24 cellular contexts compared by ENCODE assay signal in genomic region chr2:128311216-128311754, GRCh38. TPM values are rescaled to one million over a fixed set of nuclear protein-coding genes. Genes with fewer than 3 reads are reported as not detected.
DNase-seq lines count a peak whose midpoint lies in the region; ATAC-seq, FAIRE-seq and TF ChIP-seq lines count a peak whose summit lies in the region.
"Had no signal": no experiment of that assay in that cellular context is flagged by ENCODE, and none has a peak within 500 bp of the region (broad histone marks: within the 10 kb centered on the region; RNA-seq: fewer than 3 reads in every experiment).

No MANE protein-coding gene starts in this region.

- no peak overlapping the region for H3K4me3 Mint-ChIP-seq in mesothelial cell of epicardium
- H3K4me3 Mint-ChIP-seq: stimulated activated naive CD8-positive, alpha-beta T cell treated with anti-CD3 and anti-CD28 coated beads, Interleukin-15, amount 100 ng/mL, for 72 hours; T-helper 2 cell treated with Interferon-gamma antibody and Interleukin-4, amounts not matched to agents 5 μg/mL and 100 μg/mL, for 36 hours; WTC11 had no signal

- H3K27me3 Mint-ChIP-seq in mesothelial cell of epicardium (ENCODE audit: low read depth) = no peaks in the 10 kb centered on the region
- H3K27me3 Mint-ChIP-seq: stimulated activated naive CD8-positive, alpha-beta T cell treated with anti-CD3 and anti-CD28 coated beads, Interleukin-15, amount 100 ng/mL, for 72 hours had no signal

- no peak for FAIRE-seq in GM12892 (lab: Jason Lieb, UNC)
- FAIRE-seq: HTR-8/SVneo had no signal

- no peak for TF ChIP-seq CTCF in adrenal gland (IDR thresholded peaks at IDR 0.05)
- TF ChIP-seq CTCF in mesothelial cell of epicardium (IDR thresholded peaks at IDR 0.05; ENCODE audit: unreplicated experiment) = no peak
- TF ChIP-seq CTCF in suprapubic skin (IDR thresholded peaks at IDR 0.05) = no peak

- DNase-seq in left ventricle myocardium superior (peak; percentile 10), left cardiac atrium (no peak), adrenal gland (peak in 1 of 7 donors; percentile 14), mesothelial cell of epicardium (ENCODE audit: low spot score in 2 of 2, unreplicated experiment in 2 of 2) (peak in 1 of 2 experiments; percentile 33), suprapubic skin (ENCODE audit: low spot score in 2 of 2) (peak; percentile 44 to 48), SIG-M5 treated with dmso at 0.1 percent for 504 hours (lab: John Stamatoyannopoulos, UW; ENCODE audit: unreplicated experiment) (no peak), GM12892 (ENCODE audit: insufficient read length) (no peak), mesenteric fat pad (ENCODE audit: low spot score) (no peak)
- DNase-seq: amygdala; central memory CD4-positive, alpha-beta T cell; effector CD4-positive, alpha-beta T cell; EL; GOT3; NCI-H1092 treated with DMSO at 0.1 percent for 48 hours; PC-9 had no signal

- TF ChIP-seq POLR2A in adrenal gland (IDR thresholded peaks at IDR 0.05) (no peak), suprapubic skin (IDR thresholded peaks at IDR 0.05) (no peak), GM12892 (IDR thresholded peaks at IDR 0.05; ENCODE audit: low read depth, low read length) (no peak)

- H3K4me3 ChIP-seq in adrenal gland (no peak overlapping the region), suprapubic skin (no peak overlapping the region)
- H3K4me3 ChIP-seq: esophagus muscularis mucosa, gastroesophageal sphincter, ovary, PC-9, SK-N-MC had no signal

- H3K9me3 Mint-ChIP-seq in mesothelial cell of epicardium = no peaks in the 10 kb centered on the region
- H3K9me3 Mint-ChIP-seq: stimulated activated naive CD8-positive, alpha-beta T cell treated with anti-CD3 and anti-CD28 coated beads, Interleukin-15, amount 100 ng/mL, for 72 hours; T-helper 2 cell treated with Interferon-gamma antibody and Interleukin-4, amounts not matched to agents 5 μg/mL and 100 μg/mL, for 36 hours; WTC11 had no signal

- intact Hi-C loops in left ventricle myocardium superior (cut with micrococcal nuclease) (no loop called here), left cardiac atrium (cut with DNase I) (loop anchor here in 1 of 2 donors (10.0 kb wide), 1 partner anchor 136 kb away; no protein-coding TSS in a partner anchor), adrenal gland (cut with DNase I) (loop anchor here (10.0 kb wide), 2 partner anchors 126 to 424 kb away; no protein-coding TSS in a partner anchor)

- H3K36me3 Mint-ChIP-seq in mesothelial cell of epicardium = peaks cover 6% of the 10 kb centered on the region

- 89 to 95% (median 94%) methylated on average over 3 to 7 of the region's 7 CpGs for WGBS in adrenal gland, 4 donors
- WGBS in suprapubic skin = 89% methylated on average over 7 of the region's 7 CpGs

- ATAC-seq in left ventricle myocardium superior (no peak), left cardiac atrium (no peak)
- ATAC-seq: gastroesophageal sphincter; sciatic nerve; stimulated activated naive CD8-positive, alpha-beta T cell treated with anti-CD3 and anti-CD28 coated beads, Interleukin-15, amount 100 ng/mL, for 72 hours; WTC11 had no signal

- peaks cover 87% of the 10 kb centered on the region for H3K4me1 Mint-ChIP-seq in mesothelial cell of epicardium

- H3K27me3 ChIP-seq in adrenal gland = no peaks in the 10 kb centered on the region
- no peaks in the 10 kb centered on the region for H3K27me3 ChIP-seq in suprapubic skin
- H3K27me3 ChIP-seq: esophagus muscularis mucosa, gastroesophageal sphincter, ovary had no signal

- H3K36me3 ChIP-seq in adrenal gland (replicated peaks in 1 of 2) = no peaks in the 10 kb centered on the region
- no peaks in the 10 kb centered on the region for H3K36me3 ChIP-seq in suprapubic skin
- H3K36me3 ChIP-seq: ovary had no signal

- H3K27ac ChIP-seq in adrenal gland = peak overlapping the region in 3 of 5 donors; percentile 84 to 94 (median 86)
- H3K27ac ChIP-seq in suprapubic skin = no peak overlapping the region
- H3K27ac ChIP-seq: esophagus muscularis mucosa, gastroesophageal sphincter, ovary, PC-9, SK-N-MC had no signal

- no peak for TF ChIP-seq EP300 in suprapubic skin (IDR thresholded peaks at IDR 0.05)

- H3K9me3 ChIP-seq in adrenal gland (replicated peaks in 1 of 3) (no peaks in the 10 kb centered on the region), suprapubic skin (no peaks in the 10 kb centered on the region)
- H3K9me3 ChIP-seq: esophagus muscularis mucosa, gastroesophageal sphincter, ovary had no signal

- H3K4me1 ChIP-seq in adrenal gland (replicated peaks in 1 of 2) = peaks cover 78 to 98% of the 10 kb centered on the region in 2 donors
- H3K4me1 ChIP-seq in suprapubic skin = peaks cover 90% of the 10 kb centered on the region

- H3K27ac Mint-ChIP-seq in mesothelial cell of epicardium = peak overlapping the region; percentile 10
- H3K27ac Mint-ChIP-seq: stimulated activated naive CD8-positive, alpha-beta T cell treated with anti-CD3 and anti-CD28 coated beads, Interleukin-15, amount 100 ng/mL, for 72 hours; T-helper 2 cell treated with Interferon-gamma antibody and Interleukin-4, amounts not matched to agents 5 μg/mL and 100 μg/mL, for 36 hours; WTC11 had no signal

RNA-seq across cellular contexts. Expression of gene HS6ST1, which starts 7.4 kb away (rescaled TPM):
- total RNA-seq in left ventricle myocardium superior = 35.2 TPM
- 10 to 100 TPM; 14.3 to 19.3 TPM for total RNA-seq in left cardiac atrium
- total RNA-seq in adrenal gland = 100 to 1,000 TPM in 6 of 8 donors, 10 to 100 TPM in 2; 74.5 to 262 (median 149) TPM
- polyA plus RNA-seq in adrenal gland = 10 to 100 TPM; 20.5 to 40.0 (median 35.1) TPM
- 139 to 141 TPM (median 141 TPM) in 3 replicates for total RNA-seq in mesothelial cell of epicardium
- total RNA-seq in suprapubic skin = 10 to 100 TPM; 55.7 to 75.0 (median 67.3) TPM
- 3.3 TPM for polyA plus RNA-seq in GM12892 (2012; ENCODE audit: missing spikeins)
- total RNA-seq in mesenteric fat pad = 38.4 TPM

Comparison
In these comparisons a context has a peak if more than half of its experiments do, and no peak if none do; other contexts are left out.
1. DNase-seq: peak in left ventricle myocardium superior (single experiment) and suprapubic skin (2 of 2); none in left cardiac atrium (single experiment), SIG-M5 treated with dmso at 0.1 percent for 504 hours (single experiment), GM12892 (single experiment) and mesenteric fat pad (single experiment).